ENCODE assay signal across 20 cellular contexts in the genomic region with DNA sequence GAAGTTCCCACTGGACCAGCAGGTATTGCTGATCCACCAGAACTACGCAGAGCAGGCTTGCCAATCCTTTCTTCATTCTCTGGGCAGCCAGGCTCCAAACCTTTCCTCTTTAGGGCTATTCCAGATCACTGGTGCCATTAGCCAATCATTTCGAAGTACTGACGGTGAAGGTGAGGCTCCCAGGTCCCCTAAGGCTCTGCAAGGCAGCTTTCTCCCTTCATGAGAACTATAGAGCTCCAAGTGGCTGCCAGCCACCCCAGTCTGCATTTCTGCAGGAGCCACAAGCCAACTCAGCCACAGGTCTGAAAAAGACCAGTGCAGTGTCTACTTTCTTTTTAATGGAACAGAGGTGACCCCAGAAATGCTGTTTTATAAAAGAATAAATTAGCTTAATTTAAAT.
"Had no signal": no experiment of that assay in that cellular context is flagged by ENCODE, and none has a peak within 500 bp of the region (broad histone marks: within the 10 kb centered on the region; RNA-seq: fewer than 3 reads in every experiment).

No MANE protein-coding gene starts in this region.

- DNase-seq: activated CD8-positive, alpha-beta T cell treated with anti-CD3 and anti-CD28 coated beads for 36 hours; activated naive CD8-positive, alpha-beta T cell treated with anti-CD3 and anti-CD28 coated beads for 36 hours; cerebellar nuclear complex; glutamatergic neuron; immature natural killer cell; kidney glomerular epithelial cell; left ventricle myocardium inferior; mammary epithelial cell; midbrain; natural killer cell; small intestine; stimulated activated CD4-positive, alpha-beta T cell treated with anti-CD3 and anti-CD28 coated beads, Interleukin-2, amount 100 ng/mL, for 24 hours; stimulated activated naive B cell treated with anti-CD40 and anti-IgM and Interleukin-4, amounts not matched to agents 10 μg/mL and 1 μg/mL and 100 μg/mL, for 72 hours; T1000; testis; trophoblast cell; uterus had no signal

- ATAC-seq: activated CD8-positive, alpha-beta T cell treated with anti-CD3 and anti-CD28 coated beads for 36 hours; natural killer cell; sciatic nerve; stimulated activated naive B cell treated with anti-CD40 and anti-IgM and Interleukin-4, amounts not matched to agents 10 μg/mL and 1 μg/mL and 100 μg/mL, for 72 hours; WTC11 had no signal

- H3K9me3 Mint-ChIP-seq: activated CD8-positive, alpha-beta T cell treated with anti-CD3 and anti-CD28 coated beads for 36 hours; activated naive CD8-positive, alpha-beta T cell treated with anti-CD3 and anti-CD28 coated beads for 36 hours; activated T-helper 1 cell treated with anti-CD3 and anti-CD28 coated beads, Interleukin-12 subunit alpha, Interleukin-12 subunit beta, Interleukin-2, Interleukin-4 antibody, amounts not matched to agents 30 ng/mL and 10 ng/mL and 1 ng/mL, durations not matched to agents 14 hours and 24 hours and 36 hours; immature natural killer cell; natural killer cell; stimulated activated naive B cell treated with anti-CD40 and anti-IgM and Interleukin-4, amounts not matched to agents 10 μg/mL and 1 μg/mL and 100 μg/mL, for 72 hours; WTC11 had no signal

- H3K27me3 Mint-ChIP-seq: activated CD8-positive, alpha-beta T cell treated with anti-CD3 and anti-CD28 coated beads for 36 hours; activated naive CD8-positive, alpha-beta T cell treated with anti-CD3 and anti-CD28 coated beads for 36 hours; stimulated activated naive B cell treated with anti-CD40 and anti-IgM and Interleukin-4, amounts not matched to agents 10 μg/mL and 1 μg/mL and 100 μg/mL, for 72 hours had no signal

- H3K27ac Mint-ChIP-seq: activated naive CD8-positive, alpha-beta T cell treated with anti-CD3 and anti-CD28 coated beads for 36 hours; activated T-helper 1 cell treated with anti-CD3 and anti-CD28 coated beads, Interleukin-12 subunit alpha, Interleukin-12 subunit beta, Interleukin-2, Interleukin-4 antibody, amounts not matched to agents 30 ng/mL and 10 ng/mL and 1 ng/mL, durations not matched to agents 14 hours and 24 hours and 36 hours; natural killer cell; stimulated activated naive B cell treated with anti-CD40 and anti-IgM and Interleukin-4, amounts not matched to agents 10 μg/mL and 1 μg/mL and 100 μg/mL, for 72 hours; WTC11 had no signal

- H3K36me3 Mint-ChIP-seq: natural killer cell, WTC11 had no signal

- H3K4me3 Mint-ChIP-seq: activated CD8-positive, alpha-beta T cell treated with anti-CD3 and anti-CD28 coated beads for 36 hours; activated naive CD8-positive, alpha-beta T cell treated with anti-CD3 and anti-CD28 coated beads for 36 hours; activated T-helper 1 cell treated with anti-CD3 and anti-CD28 coated beads, Interleukin-12 subunit alpha, Interleukin-12 subunit beta, Interleukin-2, Interleukin-4 antibody, amounts not matched to agents 30 ng/mL and 10 ng/mL and 1 ng/mL, durations not matched to agents 14 hours and 24 hours and 36 hours; immature natural killer cell; natural killer cell; stimulated activated naive B cell treated with anti-CD40 and anti-IgM and Interleukin-4, amounts not matched to agents 10 μg/mL and 1 μg/mL and 100 μg/mL, for 72 hours; WTC11 had no signal

- H3K4me1 Mint-ChIP-seq: immature natural killer cell; natural killer cell; stimulated activated naive B cell treated with anti-CD40 and anti-IgM and Interleukin-4, amounts not matched to agents 10 μg/mL and 1 μg/mL and 100 μg/mL, for 72 hours; WTC11 had no signal
